Comparison of ENCODE assay signal across 23 cellular contexts in the genomic region with DNA sequence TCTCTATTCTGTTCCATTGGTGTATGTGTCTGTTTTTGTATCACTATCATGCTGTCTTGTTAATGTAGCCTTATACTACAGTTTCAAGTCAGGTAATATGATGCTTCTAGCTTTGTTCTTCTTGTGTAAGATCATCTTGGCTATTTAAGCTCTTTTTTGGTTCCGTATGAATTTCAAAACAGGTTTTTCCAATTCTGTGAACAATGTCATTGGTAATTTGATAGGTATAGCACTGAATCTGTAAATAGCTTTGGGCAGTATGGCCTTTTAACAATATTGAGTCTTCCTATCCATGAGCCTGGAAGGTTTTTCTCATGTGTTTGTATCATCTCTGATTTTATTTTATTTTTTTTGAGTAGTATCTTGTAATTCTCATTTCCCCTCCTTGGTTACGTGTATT.
"Had no signal": no experiment of that assay in that cellular context is flagged by ENCODE, and none has a peak within 500 bp of the region (broad histone marks: within the 10 kb centered on the region; RNA-seq: fewer than 3 reads in every experiment).

No MANE protein-coding gene starts in this region.

- H3K4me3 Mint-ChIP-seq: activated CD8-positive, alpha-beta T cell treated with anti-CD3 and anti-CD28 coated beads, Interleukin-2, amount 10 ng/mL, durations not matched to agents 7 days and 5 days; activated naive CD4-positive, alpha-beta T cell treated with anti-CD3 and anti-CD28 coated beads, Interleukin-2, amount 50 U/mL, for 24 hours; activated T-helper 1 cell treated with anti-CD3 and anti-CD28 coated beads, Interleukin-12 subunit alpha, Interleukin-12 subunit beta, Interleukin-2, Interleukin-4 antibody, amounts not matched to agents 30 ng/mL and 10 ng/mL and 1 ng/mL, durations not matched to agents 14 hours and 24 hours and 36 hours; T-helper 1 cell treated with Interleukin-12 subunit alpha and Interleukin-12 subunit beta and Interleukin-4 antibody, amounts not matched to agents 30 μg/mL and 1 μg/mL, for 36 hours had no signal

- H3K27ac Mint-ChIP-seq: activated CD8-positive, alpha-beta T cell treated with anti-CD3 and anti-CD28 coated beads, Interleukin-2, amount 10 ng/mL, durations not matched to agents 7 days and 5 days; activated naive CD4-positive, alpha-beta T cell treated with anti-CD3 and anti-CD28 coated beads, Interleukin-2, amount 50 U/mL, for 24 hours; activated T-helper 1 cell treated with anti-CD3 and anti-CD28 coated beads, Interleukin-12 subunit alpha, Interleukin-12 subunit beta, Interleukin-2, Interleukin-4 antibody, amounts not matched to agents 30 ng/mL and 10 ng/mL and 1 ng/mL, durations not matched to agents 14 hours and 24 hours and 36 hours; T-helper 1 cell treated with Interleukin-12 subunit alpha and Interleukin-12 subunit beta and Interleukin-4 antibody, amounts not matched to agents 30 μg/mL and 1 μg/mL, for 36 hours had no signal

- H3K27me3 Mint-ChIP-seq: activated naive CD4-positive, alpha-beta T cell treated with anti-CD3 and anti-CD28 coated beads, Interleukin-2, amount 50 U/mL, for 24 hours had no signal

- DNase-seq: activated CD4-positive, alpha-beta T cell treated with anti-CD3 and anti-CD28 coated beads for 48 hours; activated CD4-positive, alpha-beta T cell treated with anti-CD3 and anti-CD28 coated beads, Interleukin-2, amount 50 U/mL, for 4 hours; activated CD4-positive, CD25-positive, alpha-beta regulatory T cell treated with anti-CD3 and anti-CD28 coated beads, Interleukin-2, amount 50 U/mL, for 72 hours; activated CD8-positive, alpha-beta memory T cell treated with anti-CD3 and anti-CD28 coated beads, Interleukin-2, amount 50 U/mL, for 48 hours; activated CD8-positive, alpha-beta T cell treated with anti-CD3 and anti-CD28 coated beads, Interleukin-2, amount 10 ng/mL, durations not matched to agents 7 days and 5 days; activated effector memory CD4-positive, alpha-beta T cell treated with Interleukin-2 at 50 U/mL for 16 hours; activated naive CD4-positive, alpha-beta T cell; activated T-cell treated with anti-CD3 and anti-CD28 coated beads, Interleukin-2, amount 50 U/mL, for 1 hour; aorta; MM.1S; NCI-H1105; NCI-H1436; NCI-H1694 treated with DMSO at 0.1 percent for 48 hours; NCI-H2029 treated with DMSO at 0.1 percent for 48 hours; NCI-H2171 treated with DMSO at 0.1 percent for 48 hours; NCI-H226; NCI-H510A treated with DMSO at 0.1 percent for 48 hours; NCI-H69; Peyer's patch; Right ventricle myocardium superior had no signal

- ATAC-seq: activated CD8-positive, alpha-beta T cell treated with anti-CD3 and anti-CD28 coated beads, Interleukin-2, amount 10 ng/mL, durations not matched to agents 7 days and 5 days had no signal
